ENCODE assay signal across 8 cellular contexts in genomic region chr22:37492428-37493344, GRCh38. TPM values are rescaled to one million over a fixed set of nuclear protein-coding genes. Genes with fewer than 3 reads are reported as not detected.
DNase-seq lines count a peak whose midpoint lies in the region; ATAC-seq and TF ChIP-seq lines count a peak whose summit lies in the region.

No MANE protein-coding gene starts in this region.

- H3K27ac ChIP-seq in OCI-LY7 (ENCODE audit: low read depth, low read length, poor library complexity, severe bottlenecking): peak overlapping the region; percentile 54

- H4K20me1 ChIP-seq in OCI-LY7 (ENCODE audit: insufficient read depth, low read length): no peaks in the 10 kb centered on the region

- H3K9me2 ChIP-seq in OCI-LY7 (ENCODE audit: insufficient read depth, low read length): no peaks in the 10 kb centered on the region

- H3K4me2 ChIP-seq in OCI-LY7 (ENCODE audit: low read length): peak overlapping the region; percentile 74

- H3K27ac Mint-ChIP-seq in activated T-helper 2 cell treated with anti-CD3 and anti-CD28 coated beads, Interferon-gamma antibody, Interleukin-2, Interleukin-4, amounts not matched to agents 10 μg/mL and 5 μg/mL and 100 μg/mL, durations not matched to agents 14 hours and 24 hours and 36 hours: no peak overlapping the region

- no peaks in the 10 kb centered on the region for H3K9me3 ChIP-seq in OCI-LY7 (ENCODE audit: low read length)

- no TSS peak for BruUV-seq in OCI-LY7 (replicated peaks; lab: Mats Ljungman, UMichigan)

- peak overlapping the region; percentile 67 for H3K4me3 ChIP-seq in OCI-LY7 (ENCODE audit: low read depth, low read length, poor library complexity, severe bottlenecking)

- ATAC-seq in HG03175 (IDR thresholded peaks at IDR 0.05; ENCODE audit: unreplicated experiment) (no peak), HG02870 (IDR thresholded peaks at IDR 0.05; ENCODE audit: unreplicated experiment) (no peak)

- no peaks in the 10 kb centered on the region for H3K36me3 Mint-ChIP-seq in activated T-helper 2 cell treated with anti-CD3 and anti-CD28 coated beads, Interferon-gamma antibody, Interleukin-2, Interleukin-4, amounts not matched to agents 10 μg/mL and 5 μg/mL and 100 μg/mL, durations not matched to agents 14 hours and 24 hours and 36 hours (ENCODE audit: low read depth)

- no peaks in the 10 kb centered on the region for H3K36me3 ChIP-seq in OCI-LY7 (ENCODE audit: insufficient read depth, low read length)

- DNase-seq in NOMO-1 treated with DMSO at 0.1 percent for 48 hours (lab: John Stamatoyannopoulos, UW; ENCODE audit: unreplicated experiment): peak; percentile 28
- DNase-seq in NOMO-1 treated with dmso at 0.1 percent for 144 hours (lab: John Stamatoyannopoulos, UW; ENCODE audit: unreplicated experiment): no peak
- DNase-seq in OCI-LY7 (ENCODE audit: low spot score): peak; percentile 84
- peak; percentile 47 for DNase-seq in activated T-helper 2 cell treated with anti-CD3 and anti-CD28 coated beads, Interferon-gamma antibody, Interleukin-2, Interleukin-4, amounts not matched to agents 10 μg/mL and 5 μg/mL and 100 μg/mL, durations not matched to agents 14 hours and 24 hours and 36 hours (ENCODE audit: low spot score)
- peak; percentile 84 for DNase-seq in islet precursor cell
- DNase-seq in stimulated activated CD8-positive, alpha-beta memory T cell treated with anti-CD3 and anti-CD28 coated beads, Interleukin-7, amount 100 ng/mL, for 1 hour (ENCODE audit: low read depth in 2 of 2): peak; percentile 27 to 37

- H3K4me1 ChIP-seq in OCI-LY7 (ENCODE audit: insufficient read depth, low read length, poor library complexity, severe bottlenecking): peaks cover 47% of the 10 kb centered on the region

- H3K79me2 ChIP-seq in OCI-LY7 (ENCODE audit: insufficient read depth, low read depth, low read length): no peaks in the 10 kb centered on the region

- H3K4me3 Mint-ChIP-seq in activated T-helper 2 cell treated with anti-CD3 and anti-CD28 coated beads, Interferon-gamma antibody, Interleukin-2, Interleukin-4, amounts not matched to agents 10 μg/mL and 5 μg/mL and 100 μg/mL, durations not matched to agents 14 hours and 24 hours and 36 hours (ENCODE audit: low read depth): no peak overlapping the region

- peaks cover 9% of the 10 kb centered on the region for H3K4me1 Mint-ChIP-seq in activated T-helper 2 cell treated with anti-CD3 and anti-CD28 coated beads, Interferon-gamma antibody, Interleukin-2, Interleukin-4, amounts not matched to agents 10 μg/mL and 5 μg/mL and 100 μg/mL, durations not matched to agents 14 hours and 24 hours and 36 hours (ENCODE audit: low read depth)

- no peak overlapping the region for H2AFZ ChIP-seq in OCI-LY7 (ENCODE audit: low read length)

- H3K27me3 Mint-ChIP-seq in activated T-helper 2 cell treated with anti-CD3 and anti-CD28 coated beads, Interferon-gamma antibody, Interleukin-2, Interleukin-4, amounts not matched to agents 10 μg/mL and 5 μg/mL and 100 μg/mL, durations not matched to agents 14 hours and 24 hours and 36 hours (ENCODE audit: low read depth): peaks cover 2% of the 10 kb centered on the region

- no peaks in the 10 kb centered on the region for H3K9me3 Mint-ChIP-seq in activated T-helper 2 cell treated with anti-CD3 and anti-CD28 coated beads, Interferon-gamma antibody, Interleukin-2, Interleukin-4, amounts not matched to agents 10 μg/mL and 5 μg/mL and 100 μg/mL, durations not matched to agents 14 hours and 24 hours and 36 hours

- CTCF ChIA-PET in OCI-LY7 (lab: Charles Lee; ENCODE audit: unreplicated experiment): interaction anchor here (0.6 to 1.6 kb wide), 2 partner anchors 9 to 20 kb away, joined by 4 to 7 read pairs; no protein-coding TSS in a partner anchor

- POLR2A ChIA-PET in OCI-LY7 (lab: Charles Lee): no interaction called here

- intact Hi-C loops in OCI-LY7 (cut with micrococcal nuclease; ENCODE audit: unreplicated experiment): no loop called here
- intact Hi-C loops in activated T-helper 2 cell treated with anti-CD3 and anti-CD28 coated beads, Interferon-gamma antibody, Interleukin-2, Interleukin-4, amounts not matched to agents 10 μg/mL and 5 μg/mL and 100 μg/mL, durations not matched to agents 14 hours and 24 hours and 36 hours (cut with micrococcal nuclease): no loop called here

- TF ChIP-seq CTCF in OCI-LY7 (conservative IDR thresholded peaks at IDR 0.05; ENCODE audit: low read length): peak; percentile 85

RNA-seq across cellular contexts. Expression of gene MFNG, which starts 6.5 kb away (rescaled TPM):
- 174 and 225 TPM in 2 replicates for total RNA-seq in OCI-LY7 (2014; rRNA removed; shearing (Covaris generic))
- 215 and 235 TPM in 2 replicates for total RNA-seq in OCI-LY7 (2022)
- 166 and 168 TPM in 2 replicates for total RNA-seq in activated T-helper 2 cell treated with anti-CD3 and anti-CD28 coated beads, Interferon-gamma antibody, Interleukin-2, Interleukin-4, amounts not matched to agents 10 μg/mL and 5 μg/mL and 100 μg/mL, durations not matched to agents 14 hours and 24 hours and 36 hours

RNA-seq across cellular contexts. Expression of gene CARD10, which starts 26.5 kb away (rescaled TPM):
- 3.3 and 4.0 TPM in 2 replicates for total RNA-seq in OCI-LY7 (2014; rRNA removed; shearing (Covaris generic))
- 2.8 and 3.1 TPM in 2 replicates for total RNA-seq in OCI-LY7 (2022)
- 0.09 TPM in 1 of 2 replicates, not detected in the other for total RNA-seq in activated T-helper 2 cell treated with anti-CD3 and anti-CD28 coated beads, Interferon-gamma antibody, Interleukin-2, Interleukin-4, amounts not matched to agents 10 μg/mL and 5 μg/mL and 100 μg/mL, durations not matched to agents 14 hours and 24 hours and 36 hours
